ENCODE assay signal across 10 cellular contexts in the genomic region with DNA sequence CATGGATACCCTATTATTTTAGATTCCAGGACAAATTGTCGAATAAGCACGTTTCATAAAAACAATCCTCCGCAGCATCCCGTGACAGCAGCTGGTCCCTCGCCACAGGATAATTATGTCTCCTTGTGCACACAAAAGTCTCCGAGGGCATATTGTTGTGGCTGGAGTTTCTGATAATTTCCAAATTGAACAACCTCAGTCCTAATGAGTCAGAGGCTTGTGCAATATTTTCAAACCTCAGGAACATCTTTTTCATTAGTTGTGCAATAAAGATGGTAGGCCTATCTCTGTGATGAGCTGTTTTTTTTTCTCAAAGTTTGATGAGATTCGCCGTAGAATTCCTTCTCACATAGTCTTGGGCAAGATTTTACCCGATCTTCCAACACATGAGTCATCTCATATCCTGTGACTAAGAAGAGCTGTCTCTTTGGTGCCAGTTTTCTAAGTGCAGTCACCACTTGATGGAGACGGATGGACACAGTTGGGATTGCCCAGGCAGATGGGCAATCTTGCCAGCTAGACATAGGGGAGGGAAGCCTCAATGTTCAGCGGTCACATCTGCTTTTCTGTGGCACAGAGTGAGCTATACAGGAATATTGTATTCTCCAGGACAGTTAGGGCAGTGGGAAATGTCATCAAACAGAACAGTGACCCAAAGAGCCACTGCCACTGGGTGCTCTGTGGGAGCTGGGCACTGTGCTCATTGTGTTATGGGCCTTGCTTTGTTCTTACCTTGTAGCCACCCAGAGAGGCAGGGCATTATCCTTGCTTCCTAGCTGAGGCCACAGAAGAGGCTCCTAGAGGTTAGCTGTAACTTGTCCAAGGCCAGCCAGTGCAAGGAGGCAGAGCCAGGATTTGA. TPM values are rescaled to one million over a fixed set of nuclear protein-coding genes. Genes with fewer than 3 reads are reported as not detected.
DNase-seq lines count a peak whose midpoint lies in the region; ATAC-seq and TF ChIP-seq lines count a peak whose summit lies in the region.
"Had no signal": no experiment of that assay in that cellular context is flagged by ENCODE, and none has a peak within 500 bp of the region (broad histone marks: within the 10 kb centered on the region; RNA-seq: fewer than 3 reads in every experiment).

No MANE protein-coding gene starts in this region.

- peaks cover 8% of the 10 kb centered on the region; the same call in 1 of the 2 replicates for H3K4me1 ChIP-seq in Panc1 (ENCODE audit: control insufficient read depth, insufficient read depth, low read length)

- peak; percentile 66 for DNase-seq in Caki2 (ENCODE audit: low read depth)
- peak; percentile 74 for DNase-seq in Panc1 (ENCODE audit: low read depth, low spot score)
- DNase-seq in fibroblast of peridontal ligament (ENCODE audit: extremely low read depth): peak; percentile 98
- DNase-seq in pons (ENCODE audit: low spot score): peak; percentile 86
- no peak for DNase-seq in HEK293T (ENCODE audit: extremely low spot score)
- DNase-seq in effector memory CD8-positive, alpha-beta T cell: no peak
- DNase-seq in activated CD8-positive, alpha-beta memory T cell treated with anti-CD3 and anti-CD28 coated beads for 24 hours: no peak

- intact Hi-C loops in Panc1 (cut with micrococcal nuclease; ENCODE audit: unreplicated experiment): no loop called here

- H3K4me1 Mint-ChIP-seq in effector memory CD8-positive, alpha-beta T cell (ENCODE audit: low read depth in 2 of 2): peaks cover under 1 to 2% of the 10 kb centered on the region in 2 donors

- BruUV-seq in Panc1 (replicated peaks; lab: Mats Ljungman, UMichigan): no TSS peak

- H3K36me3 Mint-ChIP-seq in effector memory CD8-positive, alpha-beta T cell (ENCODE audit: insufficient read depth): no peaks in the 10 kb centered on the region
- H3K36me3 Mint-ChIP-seq: activated naive CD8-positive, alpha-beta T cell had no signal

- H3K9me3 Mint-ChIP-seq in effector memory CD8-positive, alpha-beta T cell: no peaks in the 10 kb centered on the region

- CTCF ChIA-PET in Panc1 (lab: Charles Lee) (interaction anchor here (0.8 kb wide), 1 partner anchor 96 kb away, joined by 3 read pairs; no protein-coding TSS in a partner anchor), HEK293T (lab: Yijun Ruan, JAX) (no interaction called here)

- H3K4me3 Mint-ChIP-seq in effector memory CD8-positive, alpha-beta T cell: no peak overlapping the region
- H3K4me3 Mint-ChIP-seq: activated naive CD8-positive, alpha-beta T cell had no signal

- H3K4me3 ChIP-seq in Panc1 (ENCODE audit: low read depth in 2 of 2, low read length in 2 of 2): no peak overlapping the region

- H3K27me3 Mint-ChIP-seq in effector memory CD8-positive, alpha-beta T cell: peaks cover 25 to 35% of the 10 kb centered on the region in 2 donors

- peak; percentile 59; the same call in 1 of the 2 replicates for ATAC-seq in Panc1
- ATAC-seq in effector memory CD8-positive, alpha-beta T cell (replicated peaks): no peak
- ATAC-seq in GM21825 (IDR thresholded peaks at IDR 0.05; ENCODE audit: unreplicated experiment): no peak

- TF ChIP-seq CTCF in Panc1 (IDR thresholded peaks at IDR 0.05): no peak

- in situ Hi-C loops in Caki2 (cut with HindIII; ENCODE audit: low pct_unique_long_range_greater_than_20kb, low sequenced_read_pairs): no loop called here
- in situ Hi-C loops in Panc1 (cut with HindIII; ENCODE audit: low pct_unique_long_range_greater_than_20kb, low sequenced_read_pairs): no loop called here

- H3K27ac ChIP-seq in Panc1 (ENCODE audit: low read length): no peak overlapping the region
- H3K27ac ChIP-seq: neutrophil had no signal

- H3K36me3 ChIP-seq in Panc1 (ENCODE audit: control insufficient read depth, insufficient read depth, low read length): no peaks in the 10 kb centered on the region
- H3K36me3 ChIP-seq: neutrophil had no signal

- H3K9me3 ChIP-seq in Panc1 (ENCODE audit: control insufficient read depth, insufficient read depth, low read depth, low read length): no peaks in the 10 kb centered on the region
- H3K9me3 ChIP-seq: neutrophil had no signal

- POLR2A ChIA-PET in Panc1 (lab: Charles Lee) (interaction anchor here (0.6 kb wide), 1 partner anchor 40 kb away, joined by 3 read pairs; no protein-coding TSS in a partner anchor), HEK293T (lab: Yijun Ruan, JAX) (no interaction called here)

- peaks cover 2% of the 10 kb centered on the region; the same call in 1 of the 2 replicates for H3K27me3 ChIP-seq in Panc1 (ENCODE audit: control insufficient read depth, insufficient read depth, low read length)

- H3K27ac Mint-ChIP-seq in effector memory CD8-positive, alpha-beta T cell: no peak overlapping the region
- H3K27ac Mint-ChIP-seq: activated naive CD8-positive, alpha-beta T cell had no signal

TF ChIP-seq in HEK293T, 16 proteins besides CTCF, POLR2A, EP300 and RAD21:
- TF ChIP-seq ARNT (IDR thresholded peaks at IDR 0.05) (no peak), FOXA1 (IDR thresholded peaks at IDR 0.05) (no peak), SP1 (IDR thresholded peaks at IDR 0.05) (no peak), ELF4 (IDR thresholded peaks at IDR 0.05) (no peak), TARDBP (IDR thresholded peaks at IDR 0.05) (no peak), ZNF384 (IDR thresholded peaks at IDR 0.05) (no peak)

RNA-seq across cellular contexts. Expression of a gene that starts 7.8 kb away (rescaled TPM):
- total RNA-seq in Caki2 (2014; rRNA removed; shearing (Covaris generic); ENCODE audit: low replicate concordance): 34.5 and 42.1 TPM in 2 replicates
- total RNA-seq in Panc1 (2021; ENCODE audit: unreplicated experiment): 32.8 TPM
- polyA plus RNA-seq in Panc1 (2012; ENCODE audit: insufficient read length): 50.5 TPM

RNA-seq across cellular contexts. Expression of a gene that starts 14.7 kb away (rescaled TPM):
- total RNA-seq in Caki2 (2014; rRNA removed; shearing (Covaris generic); ENCODE audit: low replicate concordance): not detected in 2 replicates
- total RNA-seq in Panc1 (2021; ENCODE audit: unreplicated experiment): not detected
- polyA plus RNA-seq in Panc1 (2012; ENCODE audit: insufficient read length): not detected

Comparison
In these comparisons a context has a peak if more than half of its experiments do, and no peak if none do; other contexts are left out.
1. DNase-seq: peak in Caki2 (single experiment), Panc1 (single experiment), fibroblast of peridontal ligament (single experiment) and pons (single experiment); none in HEK293T (single experiment), effector memory CD8-positive, alpha-beta T cell (0 of 3) and activated CD8-positive, alpha-beta memory T cell treated with anti-CD3 and anti-CD28 coated beads for 24 hours (single experiment).